ENCODE assay signal across 9 cellular contexts in genomic region chr9:84271887-84272556, GRCh38.
A peak's percentile ranks its signal among the peaks of the same experiment; 100 is the strongest.
DNase-seq lines count a peak whose midpoint lies in the region; ATAC-seq and TF ChIP-seq lines count a peak whose summit lies in the region.
"Had no signal": no experiment of that assay in that cellular context is flagged by ENCODE, and none has a peak within 500 bp of the region (broad histone marks: within the 10 kb centered on the region; RNA-seq: fewer than 3 reads in every experiment).

No MANE protein-coding gene starts in this region.

- H3K27ac ChIP-seq in heart left ventricle (no peak overlapping the region), right atrium auricular region (no peak overlapping the region), brain microvascular endothelial cell (no peak overlapping the region), tibial nerve (peak overlapping the region in 3 of 4 donors; percentile 9 to 61 (median 36))

- H3K4me1 ChIP-seq in heart left ventricle (peaks cover 0 to 10% (median 0%) of the 10 kb centered on the region in 12 donors), right atrium auricular region (no peaks in the 10 kb centered on the region), tibial nerve (peaks cover 0 to 8% (median 0%) of the 10 kb centered on the region in 4 donors)

- H3K27me3 Mint-ChIP-seq in memory B cell: peaks cover 5% of the 10 kb centered on the region

- intact Hi-C loops in heart left ventricle (cut with DNase I): no loop called here

- no peaks in the 10 kb centered on the region for H3K36me3 ChIP-seq in heart left ventricle
- H3K36me3 ChIP-seq in right atrium auricular region: no peaks in the 10 kb centered on the region
- no peaks in the 10 kb centered on the region for H3K36me3 ChIP-seq in brain microvascular endothelial cell (replicated peaks)
- H3K36me3 ChIP-seq in tibial nerve: no peaks in the 10 kb centered on the region
- H3K36me3 ChIP-seq: gastroesophageal sphincter had no signal

- TF ChIP-seq CTCF in heart left ventricle (IDR thresholded peaks at IDR 0.05) (no peak), right atrium auricular region (IDR thresholded peaks at IDR 0.05) (no peak), brain microvascular endothelial cell (IDR thresholded peaks at IDR 0.05; ENCODE audit: low read depth, low read length, missing control alignments) (no peak), tibial nerve (IDR thresholded peaks at IDR 0.05) (no peak)

- H3K27ac Mint-ChIP-seq in memory B cell: peak overlapping the region; percentile 64

- ATAC-seq in heart left ventricle (peak in 1 of 4 donors; percentile 42), memory B cell (ENCODE audit: low read depth) (no peak), HG03108 (IDR thresholded peaks at IDR 0.05; ENCODE audit: unreplicated experiment) (no peak), GM18907 (IDR thresholded peaks at IDR 0.05; ENCODE audit: unreplicated experiment) (no peak)

- H3K4me1 Mint-ChIP-seq in memory B cell: peaks cover 5% of the 10 kb centered on the region

- no peak for TF ChIP-seq POLR2A in heart left ventricle (IDR thresholded peaks at IDR 0.05)
- no peak for TF ChIP-seq POLR2A in tibial nerve (IDR thresholded peaks at IDR 0.05)

- H3K4me3 ChIP-seq in heart left ventricle (peak overlapping the region in 9 of 12 donors; percentile 16 to 47 (median 30)), right atrium auricular region (peak overlapping the region in 1 of 2 donors; percentile 22), brain microvascular endothelial cell (ENCODE audit: low read depth, low read length) (peak overlapping the region; percentile 42), tibial nerve (peak overlapping the region in 2 of 4 donors; percentile 15 to 41)

- TF ChIP-seq EP300 in tibial nerve (IDR thresholded peaks at IDR 0.05): no peak

- DNase-seq in heart left ventricle: no peak
- DNase-seq in right atrium auricular region (ENCODE audit: low spot score): no peak
- DNase-seq in brain microvascular endothelial cell: no peak
- no peak for DNase-seq in memory B cell (ENCODE audit: low spot score in 2 of 2)
- no peak for DNase-seq in tibial nerve (ENCODE audit: low spot score in 2 of 2)
- DNase-seq in CD1c-positive myeloid dendritic cell (ENCODE audit: extremely low spot score): no peak

- H3K36me3 Mint-ChIP-seq in memory B cell: no peaks in the 10 kb centered on the region

- in situ Hi-C loops in brain microvascular endothelial cell (cut with HindIII; ENCODE audit: low pct_ligation_motif_present, low sequenced_read_pairs): loop anchor here (25.0 kb wide), 1 partner anchor 335 kb away; no protein-coding TSS in a partner anchor

- no peak overlapping the region for H3K4me3 Mint-ChIP-seq in memory B cell

- H3K9me3 Mint-ChIP-seq in memory B cell: no peaks in the 10 kb centered on the region

- H3K9me3 ChIP-seq in heart left ventricle (no peaks in the 10 kb centered on the region), right atrium auricular region (no peaks in the 10 kb centered on the region), tibial nerve (no peaks in the 10 kb centered on the region)
- H3K9me3 ChIP-seq: gastroesophageal sphincter had no signal

- 62 to 74% (median 69%) methylated on average over 21 of the region's 21 CpGs for WGBS in heart left ventricle, 4 donors
- WGBS in tibial nerve, 2 donors: 56 to 62% methylated on average over 21 of the region's 21 CpGs

- peaks cover 0 to 12% (median 0%) of the 10 kb centered on the region in 9 donors for H3K27me3 ChIP-seq in heart left ventricle
- H3K27me3 ChIP-seq in right atrium auricular region: no peaks in the 10 kb centered on the region
- no peaks in the 10 kb centered on the region for H3K27me3 ChIP-seq in brain microvascular endothelial cell (replicated peaks)
- H3K27me3 ChIP-seq in tibial nerve: peaks cover 0 to 22% of the 10 kb centered on the region in 2 donors

Comparison
In these comparisons a context has a peak if more than half of its experiments do, and no peak if none do; other contexts are left out.
1. H3K27ac ChIP-seq: peak in tibial nerve (3 of 4); none in heart left ventricle (0 of 12), right atrium auricular region (0 of 2) and brain microvascular endothelial cell (single experiment).